In genomic region chr1:37561794-37562132, GRCh38 we compare ENCODE assay signal across 9 cellular contexts. TPM values are rescaled to one million over a fixed set of nuclear protein-coding genes. Genes with fewer than 3 reads are reported as not detected.
A peak's percentile ranks its signal among the peaks of the same experiment; 100 is the strongest.
DNase-seq lines count a peak whose midpoint lies in the region; ATAC-seq and TF ChIP-seq lines count a peak whose summit lies in the region.
"Had no signal": no experiment of that assay in that cellular context is flagged by ENCODE, and none has a peak within 500 bp of the region (broad histone marks: within the 10 kb centered on the region; RNA-seq: fewer than 3 reads in every experiment).

No MANE protein-coding gene starts in this region.

- TF ChIP-seq CTCF in GM10248 (IDR thresholded peaks at IDR 0.05; ENCODE audit: control extremely low read depth, extremely low read depth, low read depth, missing control alignments) (peak; percentile 70), LNCaP clone FGC (IDR thresholded peaks at IDR 0.05; ENCODE audit: control insufficient read depth, extremely low read depth, insufficient read depth) (0 out of 2 replicates have a peak, but pooled peaks have one; percentile 29), hepatocyte (IDR thresholded peaks at IDR 0.05; ENCODE audit: poor library complexity) (peak; percentile 37), transverse colon (IDR thresholded peaks at IDR 0.05) (peak; percentile 37 to 52 (median 45))

- H3K4me3 ChIP-seq in LNCaP clone FGC (ENCODE audit: low read depth, low read length) (no peak overlapping the region), hepatocyte (no peak overlapping the region), transverse colon (no peak overlapping the region)
- H3K4me3 ChIP-seq: psoas muscle had no signal

- WGBS in hepatocyte (ENCODE audit: low lambda C conversion rate, missing lambda C conversion rate) = 85% methylated on average over 7 of the region's 7 CpGs
- 66 to 81% methylated on average over 4 to 7 of the region's 7 CpGs for WGBS in transverse colon (ENCODE audit: low coverage in 1 of 2), 2 donors

- POLR2A ChIA-PET in GM10248 (lab: Yijun Ruan, JAX) = no interaction called here

- CTCF ChIA-PET in GM10248 (lab: Yijun Ruan, JAX) = interaction anchor here (1.1 to 3.0 kb wide), 4 partner anchors 21 to 298 kb away, joined by 3 to 7 read pairs (median 4); partner anchors contain the start of genes CDCA8 and MTF1

- H3K27me3 ChIP-seq in hepatocyte = no peaks in the 10 kb centered on the region
- H3K27me3 ChIP-seq in transverse colon = no peaks in the 10 kb centered on the region

- H3K79me2 ChIP-seq in hepatocyte = peaks cover 5% of the 10 kb centered on the region

- no peak overlapping the region for H3K4me2 ChIP-seq in hepatocyte

- ATAC-seq in HG03378 (IDR thresholded peaks at IDR 0.05; ENCODE audit: unreplicated experiment) (no peak), HG02610 (IDR thresholded peaks at IDR 0.05; ENCODE audit: unreplicated experiment) (no peak), HG03108 (IDR thresholded peaks at IDR 0.05; ENCODE audit: unreplicated experiment) (no peak)
- ATAC-seq: psoas muscle had no signal

- no peaks in the 10 kb centered on the region for H3K9me2 ChIP-seq in hepatocyte (replicated peaks; ENCODE audit: insufficient read depth)

- DNase-seq in GM10248 (ENCODE audit: extremely low spot score) (peak; percentile 57), LNCaP clone FGC (ENCODE audit: low read depth) (no peak), hepatocyte (ENCODE audit: low spot score) (no peak), transverse colon (no peak)
- DNase-seq in activated CD8-positive, alpha-beta memory T cell treated with anti-CD3 and anti-CD28 coated beads, Interleukin-2, amount 50 U/mL, for 4 hours = peak; percentile 23

- no peak for TF ChIP-seq EP300 in transverse colon (IDR thresholded peaks at IDR 0.05; ENCODE audit: low read depth)

- H3K27ac ChIP-seq in hepatocyte (no peak overlapping the region), transverse colon (no peak overlapping the region)
- H3K27ac ChIP-seq: psoas muscle had no signal

- H3K9me3 ChIP-seq in hepatocyte (ENCODE audit: low read depth) = no peaks in the 10 kb centered on the region
- H3K9me3 ChIP-seq in transverse colon = no peaks in the 10 kb centered on the region
- H3K9me3 ChIP-seq: psoas muscle had no signal

- H3K4me1 ChIP-seq in hepatocyte (ENCODE audit: insufficient read depth) (peaks cover 26% of the 10 kb centered on the region), transverse colon (peaks cover 1 to 9% (median 6%) of the 10 kb centered on the region in 4 donors)
- H3K4me1 ChIP-seq: psoas muscle had no signal

- in situ Hi-C loops in transverse colon (cut with MboI; ENCODE audit: low pct_ligation_motif_present in 1 of 4, low pct_unique_long_range_greater_than_20kb in 1 of 4, low sequenced_read_pairs in 3 of 4) = no loop called here

- no peak overlapping the region for H2AFZ ChIP-seq in hepatocyte

- intact Hi-C loops in transverse colon (cut with DNase I; ENCODE audit: low total_unique reads) = loop anchor here (10.0 kb wide), 1 partner anchor 123 kb away; no protein-coding TSS in a partner anchor

- no peaks in the 10 kb centered on the region for H4K20me1 ChIP-seq in hepatocyte (ENCODE audit: insufficient read depth, poor library complexity, severe bottlenecking)

- no peak for TF ChIP-seq POLR2A in transverse colon (IDR thresholded peaks at IDR 0.05)

- H3K36me3 ChIP-seq in hepatocyte (replicated peaks; ENCODE audit: insufficient read depth, low read depth) (no peaks in the 10 kb centered on the region), transverse colon (peaks cover 0 to 23% (median 5%) of the 10 kb centered on the region in 4 donors)

RNA-seq across cellular contexts. Expression of gene DNALI1, which starts 5.0 kb away (rescaled TPM):
- total RNA-seq in hepatocyte (11.5 TPM in 2 replicates), transverse colon (1 to 10 TPM in 3 of 4 donors, not detected in 1; 1.6 to 6.6 (median 3.7) TPM)
- polyA plus RNA-seq in hepatocyte = 33.1 and 38.8 TPM in 2 replicates

RNA-seq across cellular contexts. Expression of gene SNIP1, which starts 7.7 kb away (rescaled TPM):
- total RNA-seq in hepatocyte (10.5 and 10.9 TPM in 2 replicates), transverse colon (100 to 1,000 TPM in 1 of 4 donors, 10 to 100 TPM in 2, 1 to 10 TPM in 1; 9.0 to 175 (median 18.6) TPM)
- 6.5 and 8.0 TPM in 2 replicates for polyA plus RNA-seq in hepatocyte

RNA-seq across cellular contexts. Expression of gene GNL2, which starts 34.0 kb away (rescaled TPM):
- total RNA-seq in hepatocyte (36.0 and 47.2 TPM in 2 replicates), transverse colon (10 to 100 TPM; 33.5 to 58.4 (median 43.0) TPM)
- polyA plus RNA-seq in hepatocyte = 51.7 and 56.1 TPM in 2 replicates

RNA-seq across cellular contexts. Expression of gene MEAF6, which starts 47.2 kb away (rescaled TPM):
- total RNA-seq in hepatocyte (74.7 TPM in 2 replicates), transverse colon (10 to 100 TPM in 3 of 4 donors, 1 to 10 TPM in 1; 8.2 to 51.9 (median 32.9) TPM)
- 46.5 and 62.8 TPM in 2 replicates for polyA plus RNA-seq in hepatocyte

Comparison
In these comparisons a context has a peak if more than half of its experiments do, and no peak if none do; other contexts are left out.
1. DNase-seq: peak in GM10248 (single experiment) and activated CD8-positive, alpha-beta memory T cell treated with anti-CD3 and anti-CD28 coated beads, Interleukin-2, amount 50 U/mL, for 4 hours (single experiment); none in LNCaP clone FGC (single experiment), hepatocyte (single experiment) and transverse colon (single experiment).
2. Peak in every context shown above with its lines, with median percentiles within 50 percentile points of each other: CTCF ChIP-seq.